In genomic region chr20:31664696-31665354, GRCh38 we compare ENCODE assay signal across 8 cellular contexts. TPM values are rescaled to one million over a fixed set of nuclear protein-coding genes. Genes with fewer than 3 reads are reported as not detected.
A peak's percentile ranks its signal among the peaks of the same experiment; 100 is the strongest.
DNase-seq lines count a peak whose midpoint lies in the region; ATAC-seq and TF ChIP-seq lines count a peak whose summit lies in the region.
"Had no signal": no experiment of that assay in that cellular context is flagged by ENCODE, and none has a peak within 500 bp of the region (broad histone marks: within the 10 kb centered on the region; RNA-seq: fewer than 3 reads in every experiment).

No MANE protein-coding gene starts in this region.

- H3K4me1 ChIP-seq in HEK293 (ENCODE audit: control insufficient read depth, insufficient read depth, low read length): no peaks in the 10 kb centered on the region
- peaks cover 40% of the 10 kb centered on the region for H3K4me1 ChIP-seq in hepatocyte (ENCODE audit: insufficient read depth)

- H3K36me3 ChIP-seq in HEK293 (ENCODE audit: control insufficient read depth in 2 of 2, insufficient read depth in 1 of 2, low read length in 2 of 2): peaks cover 0 to 7% of the 10 kb centered on the region in 2 experiments; a peak in 1 of 3 replicates
- H3K36me3 ChIP-seq in hepatocyte (replicated peaks; ENCODE audit: insufficient read depth, low read depth): no peaks in the 10 kb centered on the region

- no peaks in the 10 kb centered on the region for H3K9me3 Mint-ChIP-seq in activated CD4-positive, alpha-beta memory T cell treated with anti-CD3 and anti-CD28 coated beads, Interleukin-2, amount 10 ng/mL, durations not matched to agents 7 days and 5 days
- H3K9me3 Mint-ChIP-seq in stimulated activated effector memory CD8-positive, alpha-beta T cell treated with anti-CD3 and anti-CD28 coated beads, Interleukin-12 subunit alpha, Interleukin-12 subunit beta, amount 100 ng/mL, for 72 hours: no peaks in the 10 kb centered on the region
- H3K9me3 Mint-ChIP-seq: activated T-cell treated with anti-CD3 and anti-CD28 coated beads, Interleukin-2, amount 50 U/mL, for 4 hours had no signal

- ATAC-seq in stimulated activated effector memory CD8-positive, alpha-beta T cell treated with anti-CD3 and anti-CD28 coated beads, Interleukin-12 subunit alpha, Interleukin-12 subunit beta, amount 100 ng/mL, for 72 hours: no peak
- no peak for ATAC-seq in HG03108 (IDR thresholded peaks at IDR 0.05; ENCODE audit: unreplicated experiment)
- ATAC-seq: activated T-cell treated with anti-CD3 and anti-CD28 coated beads, Interleukin-2, amount 50 U/mL, for 4 hours had no signal

- H3K4me3 ChIP-seq in HEK293 (ENCODE audit: low read depth, low read length): no peak overlapping the region
- H3K4me3 ChIP-seq in hepatocyte: no peak overlapping the region

- peaks cover 77% of the 10 kb centered on the region for H3K4me1 Mint-ChIP-seq in activated CD4-positive, alpha-beta memory T cell treated with anti-CD3 and anti-CD28 coated beads, Interleukin-2, amount 10 ng/mL, durations not matched to agents 7 days and 5 days
- peaks cover 85% of the 10 kb centered on the region for H3K4me1 Mint-ChIP-seq in stimulated activated effector memory CD8-positive, alpha-beta T cell treated with anti-CD3 and anti-CD28 coated beads, Interleukin-12 subunit alpha, Interleukin-12 subunit beta, amount 100 ng/mL, for 72 hours

- CTCF ChIA-PET in HEK293 (lab: Yijun Ruan, JAX): interaction anchor here (0.6 to 6.8 kb wide), 8 partner anchors 8 to 63 kb away, joined by 3 to 303 read pairs (median 5); partner anchors contain the start of gene BCL2L1
- CTCF ChIA-PET in activated CD4-positive, alpha-beta memory T cell treated with anti-CD3 and anti-CD28 coated beads, Interleukin-2, amount 10 ng/mL, durations not matched to agents 7 days and 5 days (lab: Charles Lee): interaction anchor here (1.0 to 10.5 kb wide), 8 partner anchors 10 to 95 kb away, joined by 3 to 609 read pairs (median 4); partner anchors contain the start of gene BCL2L1

- H3K36me3 Mint-ChIP-seq in activated CD4-positive, alpha-beta memory T cell treated with anti-CD3 and anti-CD28 coated beads, Interleukin-2, amount 10 ng/mL, durations not matched to agents 7 days and 5 days (ENCODE audit: low read depth): peaks cover 38% of the 10 kb centered on the region
- H3K36me3 Mint-ChIP-seq in stimulated activated effector memory CD8-positive, alpha-beta T cell treated with anti-CD3 and anti-CD28 coated beads, Interleukin-12 subunit alpha, Interleukin-12 subunit beta, amount 100 ng/mL, for 72 hours: peaks cover 95% of the 10 kb centered on the region

- no peak for TF ChIP-seq CTCF in HEK293 (tag by site-specific recombination; IDR thresholded peaks at IDR 0.05)
- no peak for TF ChIP-seq CTCF in hepatocyte (IDR thresholded peaks at IDR 0.05; ENCODE audit: poor library complexity)

- H3K27me3 Mint-ChIP-seq in activated CD4-positive, alpha-beta memory T cell treated with anti-CD3 and anti-CD28 coated beads, Interleukin-2, amount 10 ng/mL, durations not matched to agents 7 days and 5 days: no peaks in the 10 kb centered on the region

- POLR2A ChIA-PET in HEK293 (lab: Yijun Ruan, JAX): interaction anchor here (1.2 to 2.0 kb wide), 4 partner anchors 48 to 74 kb away, joined by 3 to 22 read pairs (median 4); partner anchors contain the start of genes BCL2L1 and TPX2
- POLR2A ChIA-PET in activated CD4-positive, alpha-beta memory T cell treated with anti-CD3 and anti-CD28 coated beads, Interleukin-2, amount 10 ng/mL, durations not matched to agents 7 days and 5 days (lab: Charles Lee): interaction anchor here (0.9 to 7.1 kb wide), 7 partner anchors 10 to 92 kb away, joined by 3 to 213 read pairs (median 3); partner anchors contain the start of gene BCL2L1

- H3K9me3 ChIP-seq in HEK293 (ENCODE audit: control insufficient read depth, insufficient read depth, low read depth, low read length) (no peaks in the 10 kb centered on the region), hepatocyte (ENCODE audit: low read depth) (no peaks in the 10 kb centered on the region)

- H3K27ac ChIP-seq in HEK293 (ENCODE audit: extremely low read depth, low read depth, low read length) (no peak overlapping the region), hepatocyte (peak overlapping the region; percentile 76)

- no peak overlapping the region for H3K4me3 Mint-ChIP-seq in activated CD4-positive, alpha-beta memory T cell treated with anti-CD3 and anti-CD28 coated beads, Interleukin-2, amount 10 ng/mL, durations not matched to agents 7 days and 5 days
- H3K4me3 Mint-ChIP-seq in stimulated activated effector memory CD8-positive, alpha-beta T cell treated with anti-CD3 and anti-CD28 coated beads, Interleukin-12 subunit alpha, Interleukin-12 subunit beta, amount 100 ng/mL, for 72 hours: no peak overlapping the region
- H3K4me3 Mint-ChIP-seq: activated T-cell treated with anti-CD3 and anti-CD28 coated beads, Interleukin-2, amount 50 U/mL, for 4 hours had no signal

- peak overlapping the region; percentile 28 for H3K4me2 ChIP-seq in hepatocyte

- peak overlapping the region; percentile 80 for H3K27ac Mint-ChIP-seq in activated CD4-positive, alpha-beta memory T cell treated with anti-CD3 and anti-CD28 coated beads, Interleukin-2, amount 10 ng/mL, durations not matched to agents 7 days and 5 days
- H3K27ac Mint-ChIP-seq in stimulated activated effector memory CD8-positive, alpha-beta T cell treated with anti-CD3 and anti-CD28 coated beads, Interleukin-12 subunit alpha, Interleukin-12 subunit beta, amount 100 ng/mL, for 72 hours: peak overlapping the region; percentile 99

- no peaks in the 10 kb centered on the region for H3K9me2 ChIP-seq in hepatocyte (replicated peaks; ENCODE audit: insufficient read depth)

- H2AFZ ChIP-seq in hepatocyte: no peak overlapping the region

- no peaks in the 10 kb centered on the region for H3K27me3 ChIP-seq in hepatocyte

- no peak for DNase-seq in activated CD4-positive, alpha-beta memory T cell treated with anti-CD3 and anti-CD28 coated beads, Interleukin-2, amount 10 ng/mL, durations not matched to agents 7 days and 5 days
- DNase-seq in hepatocyte (ENCODE audit: low spot score) (no peak), GF-D8 (lab: John Stamatoyannopoulos, UW) (no peak)
- DNase-seq in stimulated activated effector memory CD8-positive, alpha-beta T cell treated with anti-CD3 and anti-CD28 coated beads, Interleukin-12 subunit alpha, Interleukin-12 subunit beta, amount 100 ng/mL, for 72 hours (ENCODE audit: low spot score in 2 of 2): no peak
- DNase-seq in stimulated activated CD8-positive, alpha-beta memory T cell treated with anti-CD3 and anti-CD28 coated beads, Interleukin-4, amount 100 ng/mL, for 48 hours: no peak
- DNase-seq: activated T-cell treated with anti-CD3 and anti-CD28 coated beads, Interleukin-2, amount 50 U/mL, for 4 hours had no signal

- peaks cover 13% of the 10 kb centered on the region for H4K20me1 ChIP-seq in hepatocyte (ENCODE audit: insufficient read depth, poor library complexity, severe bottlenecking)

- H3K79me2 ChIP-seq in hepatocyte: peaks cover 49% of the 10 kb centered on the region

- WGBS in hepatocyte (ENCODE audit: low lambda C conversion rate, missing lambda C conversion rate): 82% methylated on average over 2 of the region's 2 CpGs

TF ChIP-seq in HEK293, 187 proteins besides CTCF, POLR2A, EP300 and RAD21:
- TF ChIP-seq KLF1 (tag by site-specific recombination; IDR thresholded peaks at IDR 0.05) (0 out of 2 replicates have a peak, but pooled peaks have one; percentile 44), ZNF341 (tag by site-specific recombination; IDR thresholded peaks at IDR 0.05; ENCODE audit: low read depth) (peak; percentile 51), ZNF214 (tag by site-specific recombination; IDR thresholded peaks at IDR 0.05; ENCODE audit: borderline replicate concordance) (no peak), ZSCAN4 (tag by site-specific recombination; IDR thresholded peaks at IDR 0.05) (no peak), KLF17 (tag by site-specific recombination; IDR thresholded peaks at IDR 0.05) (0 out of 2 replicates have a peak, but pooled peaks have one; percentile 20)

RNA-seq across cellular contexts. Expression of gene COX4I2, which starts 27.1 kb away (rescaled TPM):
- not detected for total RNA-seq in activated CD4-positive, alpha-beta memory T cell treated with anti-CD3 and anti-CD28 coated beads, Interleukin-2, amount 10 ng/mL, durations not matched to agents 7 days and 5 days
- total RNA-seq in hepatocyte: 0.68 and 3.6 TPM in 2 replicates
- polyA plus RNA-seq in hepatocyte: 0.37 and 3.3 TPM in 2 replicates
- total RNA-seq: activated T-cell treated with anti-CD3 and anti-CD28 coated beads, Interleukin-2, amount 50 U/mL, for 4 hours had no signal

RNA-seq across cellular contexts. Expression of gene BCL2L1, which starts 57.8 kb away (rescaled TPM):
- 10 to 100 TPM; 67.7 to 72.5 TPM for total RNA-seq in activated CD4-positive, alpha-beta memory T cell treated with anti-CD3 and anti-CD28 coated beads, Interleukin-2, amount 10 ng/mL, durations not matched to agents 7 days and 5 days
- total RNA-seq in hepatocyte: 139 and 145 TPM in 2 replicates
- 104 and 108 TPM in 2 replicates for polyA plus RNA-seq in hepatocyte

RNA-seq across cellular contexts. Expression of gene ID1, which starts 59.7 kb away (rescaled TPM):
- total RNA-seq in activated CD4-positive, alpha-beta memory T cell treated with anti-CD3 and anti-CD28 coated beads, Interleukin-2, amount 10 ng/mL, durations not matched to agents 7 days and 5 days: under 1 TPM; 0.48 to 0.58 TPM
- total RNA-seq in hepatocyte: 616 and 651 TPM in 2 replicates
- 310 and 388 TPM in 2 replicates for polyA plus RNA-seq in hepatocyte

Comparison
In these comparisons a context has a peak if more than half of its experiments do, and no peak if none do; other contexts are left out.
1. RNA of gene ID1, which starts 59.7 kb away (total RNA-seq): 616 to 651 TPM in hepatocyte; 0.48 to 0.58 TPM in activated CD4-positive, alpha-beta memory T cell treated with anti-CD3 and anti-CD28 coated beads, Interleukin-2, amount 10 ng/mL, durations not matched to agents 7 days and 5 days; every median in the first group is over 100 times any median in the second.